Comparison of ENCODE assay signal across 24 cellular contexts in genomic region chr1:52460686-52461085, GRCh38. TPM values are rescaled to one million over a fixed set of nuclear protein-coding genes. Genes with fewer than 3 reads are reported as not detected.
DNase-seq lines count a peak whose midpoint lies in the region; ATAC-seq and TF ChIP-seq lines count a peak whose summit lies in the region.
"Had no signal": no experiment of that assay in that cellular context is flagged by ENCODE, and none has a peak within 500 bp of the region (broad histone marks: within the 10 kb centered on the region; RNA-seq: fewer than 3 reads in every experiment).

No MANE protein-coding gene starts in this region.

- no peaks in the 10 kb centered on the region for H3K4me1 ChIP-seq in breast epithelium
- H3K4me1 ChIP-seq in upper lobe of left lung = no peaks in the 10 kb centered on the region
- H3K4me1 ChIP-seq: prostate gland had no signal

- TF ChIP-seq CTCF in MCF 10A (IDR thresholded peaks at IDR 0.05; ENCODE audit: unreplicated experiment) = no peak
- TF ChIP-seq CTCF in breast epithelium (IDR thresholded peaks at IDR 0.05) = no peak
- no peak for TF ChIP-seq CTCF in fibroblast of pulmonary artery (IDR thresholded peaks at IDR 0.05; ENCODE audit: low read length, missing control alignments)
- TF ChIP-seq CTCF in upper lobe of left lung (IDR thresholded peaks at IDR 0.05) = no peak

- no peak overlapping the region for H3K27ac Mint-ChIP-seq in MCF 10A (ENCODE audit: low read depth, unreplicated experiment)
- no peak overlapping the region for H3K27ac Mint-ChIP-seq in T-cell

- no peaks in the 10 kb centered on the region for H3K27me3 ChIP-seq in breast epithelium
- H3K27me3 ChIP-seq in upper lobe of left lung = no peaks in the 10 kb centered on the region
- no peaks in the 10 kb centered on the region for H3K27me3 ChIP-seq in MG63

- H3K36me3 Mint-ChIP-seq in MCF 10A (ENCODE audit: insufficient read depth, unreplicated experiment) (peaks cover 90% of the 10 kb centered on the region), T-cell (peaks cover 35% of the 10 kb centered on the region)

- H3K27ac ChIP-seq in breast epithelium (no peak overlapping the region), SK-N-MC (no peak overlapping the region), upper lobe of left lung (no peak overlapping the region)
- H3K27ac ChIP-seq: prostate gland, skin epidermis had no signal

- intact Hi-C loops in MCF 10A (cut with micrococcal nuclease) = loop anchor here (5.0 to 10.0 kb wide), 2 partner anchors 92 to 204 kb away; partner anchors contain the start of gene TUT4
- intact Hi-C loops in breast epithelium (cut with DNase I; ENCODE audit: low total_unique reads) = no loop called here

- no peak for TF ChIP-seq EP300 in upper lobe of left lung (IDR thresholded peaks at IDR 0.05)

- H3K36me3 ChIP-seq in breast epithelium (no peaks in the 10 kb centered on the region), SK-N-MC (ENCODE audit: insufficient read depth, low read length) (peaks cover 6% of the 10 kb centered on the region; the same call in 1 of the 2 replicates), upper lobe of left lung (peaks cover 0 to 6% (median 0%) of the 10 kb centered on the region in 4 donors), MG63 (no peaks in the 10 kb centered on the region; the same call in 1 of the 2 replicates)

- H3K9me3 Mint-ChIP-seq in MCF 10A (ENCODE audit: unreplicated experiment) (no peaks in the 10 kb centered on the region), T-cell (no peaks in the 10 kb centered on the region)
- H3K9me3 Mint-ChIP-seq: neural crest cell had no signal

- no peaks in the 10 kb centered on the region for H3K9me3 ChIP-seq in breast epithelium
- H3K9me3 ChIP-seq in SK-N-MC (ENCODE audit: low read depth, low read length) = no peaks in the 10 kb centered on the region
- H3K9me3 ChIP-seq in upper lobe of left lung = no peaks in the 10 kb centered on the region
- H3K9me3 ChIP-seq in MG63 = no peaks in the 10 kb centered on the region
- H3K9me3 ChIP-seq: prostate gland, SK-N-SH had no signal

- H3K4me3 Mint-ChIP-seq in MCF 10A (ENCODE audit: unreplicated experiment) (no peak overlapping the region), T-cell (no peak overlapping the region)
- H3K4me3 Mint-ChIP-seq: neural crest cell had no signal

- ATAC-seq in T-cell (replicated peaks in 1 of 4) (no peak), upper lobe of left lung (ENCODE audit: low FRiP score in 2 of 2) (no peak)
- ATAC-seq: Panc1 had no signal

- 100% methylated on average over 1 of the region's 1 CpG for WGBS in upper lobe of left lung, 2 donors

- peaks cover 7% of the 10 kb centered on the region for H3K4me1 Mint-ChIP-seq in MCF 10A (ENCODE audit: insufficient read depth, unreplicated experiment)
- H3K4me1 Mint-ChIP-seq in T-cell = no peaks in the 10 kb centered on the region
- H3K4me1 Mint-ChIP-seq: neural crest cell had no signal

- no peak overlapping the region for H3K9ac ChIP-seq in SK-N-MC (ENCODE audit: insufficient read length)
- H3K9ac ChIP-seq: SK-N-SH had no signal

- POLR2A ChIA-PET in MCF 10A (lab: Yijun Ruan, JAX) (interaction anchor here (0.7 to 1.6 kb wide), 11 partner anchors 11 to 220 kb away, joined by 3 to 8 read pairs (median 4); partner anchors contain the start of genes ORC1 and PRPF38A), T-cell (lab: Charles Lee) (no interaction called here)

- no TSS peak for BruUV-seq in MCF 10A (replicated peaks; lab: Mats Ljungman, UMichigan)

- H3K4me3 ChIP-seq in breast epithelium (no peak overlapping the region), SK-N-MC (no peak overlapping the region), fibroblast of pulmonary artery (replicated peaks; ENCODE audit: low read depth, low read length) (no peak overlapping the region), upper lobe of left lung (no peak overlapping the region), MG63 (no peak overlapping the region)
- H3K4me3 ChIP-seq: prostate gland, skin epidermis had no signal

- H3K27me3 Mint-ChIP-seq in MCF 10A (ENCODE audit: insufficient read depth, unreplicated experiment) (no peaks in the 10 kb centered on the region), T-cell (no peaks in the 10 kb centered on the region)

- TF ChIP-seq POLR2A in breast epithelium (IDR thresholded peaks at IDR 0.05) = no peak
- TF ChIP-seq POLR2A in upper lobe of left lung (IDR thresholded peaks at IDR 0.05) = no peak

- DNase-seq in MCF 10A (ENCODE audit: unreplicated experiment) (peak; percentile 69), breast epithelium (ENCODE audit: low spot score in 2 of 2) (no peak), SK-N-MC (ENCODE audit: low read depth, low spot score) (peak; percentile 18), fibroblast of pulmonary artery (ENCODE audit: low read depth) (peak; percentile 12), T-cell (no peak), upper lobe of left lung (no peak), MG63 (no peak), NCI-H1930 (lab: John Stamatoyannopoulos, UW) (no peak)
- DNase-seq: activated CD8-positive, alpha-beta memory T cell treated with anti-CD3 and anti-CD28 coated beads for 24 hours; activated naive CD4-positive, alpha-beta T cell treated with anti-CD3 and anti-CD28 coated beads, Interleukin-2, amount 50 U/mL, for 16 hours; activated T-cell treated with anti-CD3 and anti-CD28 coated beads, Interleukin-2, amount 50 U/mL, for 48 hours; C1 segment of cervical spinal cord; hippocampal formation; KBM-7; NCI-H1048; NCI-H2081; NCI-H510A; SK-N-SH; stimulated activated CD4-positive, alpha-beta T cell treated with anti-CD3 and anti-CD28 coated beads, Interleukin-4, amount 100 ng/mL, for 24 hours; T1000 had no signal

- CTCF ChIA-PET in MCF 10A (lab: Yijun Ruan, JAX) = interaction anchor here (0.6 to 1.3 kb wide), 2 partner anchors 226 to 333 kb away, joined by 3 to 6 read pairs; no protein-coding TSS in a partner anchor
- CTCF ChIA-PET in T-cell (lab: Charles Lee) = no interaction called here

RNA-seq across cellular contexts. Expression of gene PRPF38A, which starts 56.3 kb away (rescaled TPM):
- total RNA-seq in MCF 10A (2022) (63.8 TPM in 2 replicates), breast epithelium (10 to 100 TPM; 13.1 to 20.9 (median 19.7) TPM), T-cell (10 to 100 TPM; 58.6 to 66.1 (median 64.7) TPM), upper lobe of left lung (10 to 100 TPM in 5 of 6 donors, 1 to 10 TPM in 1; 2.7 to 39.6 (median 16.3) TPM)
- 10.0 and 14.1 TPM in 2 replicates for total RNA-seq in MG63 (2014; rRNA removed; shearing (Covaris generic); ENCODE audit: low replicate concordance)

RNA-seq across cellular contexts. Expression of gene ORC1, which starts 56.5 kb away (rescaled TPM):
- total RNA-seq in MCF 10A (2022) (1.8 and 2.7 TPM in 2 replicates), breast epithelium (under 1 TPM; 0.33 to 0.96 (median 0.73) TPM), T-cell (1 to 10 TPM; 1.7 to 2.1 (median 2.0) TPM), upper lobe of left lung (1 to 10 TPM in 2 of 6 donors, under 1 TPM in 4; 0.22 to 1.1 (median 0.96) TPM)
- 16.0 and 23.1 TPM in 2 replicates for total RNA-seq in MG63 (2014; rRNA removed; shearing (Covaris generic); ENCODE audit: low replicate concordance)

Comparison
In these comparisons a context has a peak if more than half of its experiments do, and no peak if none do; other contexts are left out.
1. DNase-seq: peak in MCF 10A (single experiment), SK-N-MC (single experiment) and fibroblast of pulmonary artery (single experiment); none in breast epithelium (0 of 2), T-cell (0 of 34), upper lobe of left lung (0 of 2), MG63 (single experiment) and NCI-H1930 (0 of 2).